19 cellular contexts compared by ENCODE assay signal in genomic region chr14:90179357-90179756, GRCh38.
"Had no signal": no experiment of that assay in that cellular context is flagged by ENCODE, and none has a peak within 500 bp of the region (broad histone marks: within the 10 kb centered on the region; RNA-seq: fewer than 3 reads in every experiment).

No MANE protein-coding gene starts in this region.

- H3K27ac ChIP-seq: hepatocyte, left lung, lower lobe of right lung, ovary, psoas muscle, right lobe of liver, thoracic aorta, tibial nerve, upper lobe of left lung, uterus had no signal

- H3K27me3 ChIP-seq: hepatocyte, left lung, ovary, right lobe of liver, tibial nerve, upper lobe of left lung, uterus had no signal

- ATAC-seq: left lung; lower lobe of right lung; natural killer cell; psoas muscle; stimulated activated naive B cell treated with anti-CD40 and anti-IgM and Interleukin-4, amounts not matched to agents 10 μg/mL and 1 μg/mL and 100 μg/mL, for 72 hours had no signal

- H3K4me3 ChIP-seq: hepatocyte, left lung, lower lobe of right lung, ovary, psoas muscle, right lobe of liver, thoracic aorta, tibial nerve, upper lobe of left lung, uterus had no signal

- H3K9me3 ChIP-seq: left lung, lower lobe of right lung, ovary, psoas muscle, right lobe of liver, thoracic aorta, upper lobe of left lung, uterus had no signal

- H3K4me1 ChIP-seq: left lung, lower lobe of right lung, psoas muscle, right lobe of liver, tibial nerve, upper lobe of left lung, uterus had no signal

- DNase-seq: cortex of kidney; kidney; left lung; lower lobe of right lung; natural killer cell; occipital lobe; ovary; posterior cingulate gyrus; psoas muscle; right lobe of liver; small intestine; stimulated activated CD4-positive, alpha-beta T cell treated with anti-CD3 and anti-CD28 coated beads, Interleukin-15, amount 100 ng/mL, for 24 hours; stimulated activated CD4-positive, alpha-beta T cell treated with anti-CD3 and anti-CD28 coated beads, Interleukin-2, amount 100 ng/mL, for 48 hours; stimulated activated naive B cell treated with anti-CD40 and anti-IgM and Interleukin-4, amounts not matched to agents 10 μg/mL and 1 μg/mL and 100 μg/mL, for 72 hours; upper lobe of left lung; uterus had no signal
